Comparison of ENCODE assay signal across 1 cellular context in genomic region chr17:74768069-74768762, GRCh38.
TF ChIP-seq lines count a peak whose summit lies in the region.

No MANE protein-coding gene starts in this region.

TF ChIP-seq in SK-N-SH, 30 proteins besides CTCF, POLR2A, EP300 and RAD21 (continued from another document):
- TF ChIP-seq REST (IDR thresholded peaks at IDR 0.05; ENCODE audit: low read depth, low read length) (no peak), RCOR1 (IDR thresholded peaks at IDR 0.05; ENCODE audit: low read length) (no peak), TEAD4 (IDR thresholded peaks at IDR 0.05; ENCODE audit: borderline replicate concordance, insufficient read depth) (no peak), PBX3 (IDR thresholded peaks at IDR 0.05) (peak; percentile 27; the same call in 1 of the 2 replicates), SMC3 (IDR thresholded peaks at IDR 0.05; ENCODE audit: low read depth, low read length) (no peak), TCF12 (IDR thresholded peaks at IDR 0.05) (peak; percentile 27), NFIC (IDR thresholded peaks at IDR 0.05; ENCODE audit: borderline replicate concordance) (peak; percentile 58), GABPA (IDR thresholded peaks at IDR 0.05; ENCODE audit: low read depth) (no peak), CHD2 (IDR thresholded peaks at IDR 0.05; ENCODE audit: low read length, partially characterized antibody) (no peak), USF1 (IDR thresholded peaks at IDR 0.05; ENCODE audit: borderline replicate concordance, low read depth) (peak; percentile 82; the same call in 1 of the 2 replicates), FOXM1 (IDR thresholded peaks at IDR 0.05; ENCODE audit: low read depth) (no peak), MAX (IDR thresholded peaks at IDR 0.05; ENCODE audit: low read depth) (peak; percentile 80), POLR2AphosphoS5 (IDR thresholded peaks at IDR 0.05; ENCODE audit: low read depth, low read length) (peak; percentile 4; the same call in 1 of the 2 replicates), IRF3 (IDR thresholded peaks at IDR 0.05; ENCODE audit: low read depth, low read length) (no peak), FOSL2 (IDR thresholded peaks at IDR 0.05; ENCODE audit: borderline replicate concordance, low read depth) (peak; percentile 52; the same call in 1 of the 2 replicates), MXI1 (IDR thresholded peaks at IDR 0.05; ENCODE audit: low read depth, low read length) (no peak), GATA2 (CRISPR knock-in tag; IDR thresholded peaks at IDR 0.05) (no peak)
